Comparison of ENCODE assay signal across 12 cellular contexts in genomic region chr5:95923918-95924559, GRCh38. TPM values are rescaled to one million over a fixed set of nuclear protein-coding genes. Genes with fewer than 3 reads are reported as not detected.
A peak's percentile ranks its signal among the peaks of the same experiment; 100 is the strongest.
DNase-seq lines count a peak whose midpoint lies in the region; ATAC-seq, FAIRE-seq and TF ChIP-seq lines count a peak whose summit lies in the region.
"Had no signal": no experiment of that assay in that cellular context is flagged by ENCODE, and none has a peak within 500 bp of the region (broad histone marks: within the 10 kb centered on the region; RNA-seq: fewer than 3 reads in every experiment).

No MANE protein-coding gene starts in this region.

- H3K79me2 ChIP-seq in H9 (ENCODE audit: insufficient read depth, low read length) = no peaks in the 10 kb centered on the region

- POLR2A ChIA-PET in RWPE1 (lab: Yijun Ruan, JAX; ENCODE audit: low non-redundant PET) = no interaction called here

- no peaks in the 10 kb centered on the region for H3K9me3 Mint-ChIP-seq in H9
- no peaks in the 10 kb centered on the region for H3K9me3 Mint-ChIP-seq in activated T-helper 17 cell treated with anti-CD3 and anti-CD28 coated beads, Interleukin-2, amount 50 U/mL, for 72 hours
- H3K9me3 Mint-ChIP-seq: neural progenitor cell had no signal

- H3K4me1 ChIP-seq in H9 (ENCODE audit: insufficient read depth, low read length) = no peaks in the 10 kb centered on the region

- no peak overlapping the region for H2BK120ac ChIP-seq in H9 (ENCODE audit: low read depth, low read length, poor library complexity, severe bottlenecking)

- peaks cover 4 to 8% of the 10 kb centered on the region in 2 experiments for H3K4me1 Mint-ChIP-seq in H9
- peaks cover 19% of the 10 kb centered on the region for H3K4me1 Mint-ChIP-seq in activated T-helper 17 cell treated with anti-CD3 and anti-CD28 coated beads, Interleukin-2, amount 50 U/mL, for 72 hours

- H3K23me2 ChIP-seq in H9 (ENCODE audit: insufficient read length, low read depth, low read length, poor library complexity, severe bottlenecking) = no peaks in the 10 kb centered on the region

- no peak overlapping the region for H3K18ac ChIP-seq in H9 (ENCODE audit: insufficient read length, low read depth, low read length)

- no peaks in the 10 kb centered on the region; a peak in 1 of 7 replicates for H3K36me3 Mint-ChIP-seq in H9 (ENCODE audit: insufficient read depth in 1 of 3, low read depth in 3 of 3)
- H3K36me3 Mint-ChIP-seq in activated T-helper 17 cell treated with anti-CD3 and anti-CD28 coated beads, Interleukin-2, amount 50 U/mL, for 72 hours (ENCODE audit: low read depth) = peaks cover 67% of the 10 kb centered on the region

- H2BK12ac ChIP-seq in H9 (ENCODE audit: insufficient read length, low read depth, low read length) = no peak overlapping the region

- H3K27ac ChIP-seq in H9 (ENCODE audit: insufficient read length, low read depth, low read length) (no peak overlapping the region), RWPE1 (no peak overlapping the region)
- H3K27ac ChIP-seq: gastroesophageal sphincter, neural progenitor cell, SK-N-MC had no signal

- H2AK5ac ChIP-seq in H9 (ENCODE audit: insufficient read length, low read length) = no peak overlapping the region

- no peak for TF ChIP-seq POLR2A in erythroblast (IDR thresholded peaks at IDR 0.05; ENCODE audit: low read length)

- no peaks in the 10 kb centered on the region for H4K20me1 ChIP-seq in H9 (ENCODE audit: control insufficient read depth, insufficient read depth, insufficient read length)

- no peak for TF ChIP-seq CTCF in H9 (conservative IDR thresholded peaks at IDR 0.05)
- TF ChIP-seq CTCF in RWPE1 (conservative IDR thresholded peaks at IDR 0.05; ENCODE audit: low read depth) = no peak

- peak; percentile 89 for FAIRE-seq in GM18507 (lab: Jason Lieb, UNC)

- H3K4ac ChIP-seq in H9 (ENCODE audit: low read depth, low read length) = no peak overlapping the region

- H3K9me3 ChIP-seq in H9 (ENCODE audit: control insufficient read depth, low read depth, low read length) = no peaks in the 10 kb centered on the region
- H3K9me3 ChIP-seq: gastroesophageal sphincter had no signal

- no peaks in the 10 kb centered on the region for H3K27me3 Mint-ChIP-seq in H9 (ENCODE audit: low read depth)
- no peaks in the 10 kb centered on the region for H3K27me3 Mint-ChIP-seq in activated T-helper 17 cell treated with anti-CD3 and anti-CD28 coated beads, Interleukin-2, amount 50 U/mL, for 72 hours

- H3K4me3 Mint-ChIP-seq in H9 = no peak overlapping the region
- no peak overlapping the region for H3K4me3 Mint-ChIP-seq in activated T-helper 17 cell treated with anti-CD3 and anti-CD28 coated beads, Interleukin-2, amount 50 U/mL, for 72 hours
- H3K4me3 Mint-ChIP-seq: neural progenitor cell had no signal

- no peak overlapping the region for H4K8ac ChIP-seq in H9 (replicated peaks; ENCODE audit: insufficient read length, low read depth, low read length)

- H3K56ac ChIP-seq in H9 (ENCODE audit: insufficient read length, low read depth, low read length) = no peak overlapping the region

- H3K27me3 ChIP-seq in H9 (ENCODE audit: insufficient read depth, low read length) = no peaks in the 10 kb centered on the region
- H3K27me3 ChIP-seq: gastroesophageal sphincter, neural progenitor cell had no signal

- no peak overlapping the region for H3K23ac ChIP-seq in H9 (ENCODE audit: insufficient read length, low read depth, low read length)

- H3K14ac ChIP-seq in H9 (ENCODE audit: insufficient read depth, low read length) = no peak overlapping the region

- ATAC-seq in GM21619 (IDR thresholded peaks at IDR 0.05; ENCODE audit: unreplicated experiment) (peak; percentile 35), HG03558 (IDR thresholded peaks at IDR 0.05; ENCODE audit: extremely low read depth, unreplicated experiment) (peak; percentile 23)
- no peak for ATAC-seq in activated T-helper 17 cell treated with anti-CD3 and anti-CD28 coated beads, Interleukin-2, amount 50 U/mL, for 72 hours (replicated peaks)

- no peaks in the 10 kb centered on the region for H3K79me1 ChIP-seq in H9 (ENCODE audit: insufficient read depth, low read depth, low read length, poor library complexity, severe bottlenecking)

- no peak overlapping the region for H3K9ac ChIP-seq in H9 (ENCODE audit: extremely low read depth, insufficient read length, low read length)
- H3K9ac ChIP-seq: neural progenitor cell had no signal

- H4K5ac ChIP-seq in H9 (ENCODE audit: insufficient read length, low read depth, low read length) = no peak overlapping the region

- H2BK20ac ChIP-seq in H9 (ENCODE audit: low read depth, low read length, poor library complexity, severe bottlenecking) = no peak overlapping the region

- H2BK15ac ChIP-seq in H9 (ENCODE audit: low read depth, low read length) = no peak overlapping the region

- no peak overlapping the region for H4K91ac ChIP-seq in H9 (ENCODE audit: insufficient read length, low read depth, low read length)

- CTCF ChIA-PET in RWPE1 (lab: Yijun Ruan, JAX) = interaction anchor here (0.7 to 1.1 kb wide), 6 partner anchors 41 to 421 kb away, joined by 3 to 4 read pairs (median 3); no protein-coding TSS in a partner anchor

- no peak overlapping the region for H3K27ac Mint-ChIP-seq in H9
- no peak overlapping the region for H3K27ac Mint-ChIP-seq in activated T-helper 17 cell treated with anti-CD3 and anti-CD28 coated beads, Interleukin-2, amount 50 U/mL, for 72 hours

- no CpG with 5 or more reads among the region's 2 CpGs for WGBS in H9 (ENCODE audit: extremely low coverage, insufficient read length, low lambda C conversion rate)

- H2AFZ ChIP-seq in H9 (ENCODE audit: low read length) = no peak overlapping the region
- H2AFZ ChIP-seq: neural progenitor cell had no signal

- DNase-seq in GM18507 (ENCODE audit: extremely low spot score, insufficient read length, low read depth) (no peak), erythroblast (lab: John Stamatoyannopoulos, UW) (peak; percentile 71 to 78), H9 (no peak), GM03348 (ENCODE audit: low spot score) (no peak), RWPE1 (ENCODE audit: low spot score) (no peak)
- DNase-seq: amniotic stem cell had no signal

- H3T11ph ChIP-seq in H9 (ENCODE audit: low read length) = no peak overlapping the region

- H2BK5ac ChIP-seq in H9 (ENCODE audit: insufficient read length, low read length) = no peak overlapping the region

- no peak overlapping the region for H3K4me2 ChIP-seq in H9 (ENCODE audit: insufficient read depth, insufficient read length, low read length)
- H3K4me2 ChIP-seq: neural progenitor cell had no signal

RNA-seq across cellular contexts. Expression of gene ELL2, which starts 37.6 kb away (rescaled TPM):
- 27.5 and 27.7 TPM in 2 replicates for total RNA-seq in H9 (2021)
- 100 to 1,000 TPM; 159 to 172 TPM for total RNA-seq in activated T-helper 17 cell treated with anti-CD3 and anti-CD28 coated beads, Interleukin-2, amount 50 U/mL, for 72 hours

Comparison
In these comparisons a context has a peak if more than half of its experiments do, and no peak if none do; other contexts are left out.
1. DNase-seq: peak in erythroblast (2 of 2); none in GM18507 (single experiment), H9 (single experiment), GM03348 (single experiment) and RWPE1 (single experiment).